In the genomic region with DNA sequence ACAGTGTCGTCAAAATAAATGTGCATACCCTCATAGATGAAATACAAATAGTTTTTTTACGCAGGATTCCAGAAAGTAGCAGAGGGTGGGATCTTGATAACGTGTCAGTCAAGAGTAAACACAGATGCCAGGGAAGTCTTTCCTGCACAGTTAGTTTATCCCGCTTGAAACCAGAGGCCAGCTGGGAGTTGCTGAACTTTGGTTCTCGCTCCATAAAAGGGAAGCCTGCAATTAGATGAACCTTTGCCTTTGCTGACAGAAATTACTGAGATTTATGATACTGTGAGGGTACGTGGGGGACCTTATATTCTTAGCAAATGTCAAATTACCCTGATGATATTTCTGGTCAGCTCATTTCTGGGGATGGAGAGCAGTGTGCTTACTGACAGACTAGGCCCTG, we compare ENCODE assay signal across 29 cellular contexts.
"Had no signal": no experiment of that assay in that cellular context is flagged by ENCODE, and none has a peak within 500 bp of the region (broad histone marks: within the 10 kb centered on the region; RNA-seq: fewer than 3 reads in every experiment).

No MANE protein-coding gene starts in this region.

- DNase-seq: activated CD4-positive, alpha-beta memory T cell treated with anti-CD3 and anti-CD28 coated beads, Interleukin-2, amount 10 ng/mL, durations not matched to agents 7 days and 5 days; activated CD4-positive, alpha-beta T cell treated with anti-CD3 and anti-CD28 coated beads for 1 hour; activated CD4-positive, alpha-beta T cell treated with anti-CD3 and anti-CD28 coated beads, Interleukin-2, amount 10 ng/mL, durations not matched to agents 7 days and 5 days; activated CD8-positive, alpha-beta memory T cell treated with anti-CD3 and anti-CD28 coated beads, Interleukin-2, amount 50 U/mL, for 48 hours; activated gamma-delta T cell; activated naive CD4-positive, alpha-beta T cell treated with anti-CD3 and anti-CD28 coated beads, Interleukin-2, amount 10 ng/mL, durations not matched to agents 7 days and 5 days; activated T-cell treated with anti-CD3 and anti-CD28 coated beads, Interleukin-2, amount 50 U/mL, for 24 hours; amniotic stem cell; brain microvascular endothelial cell; effector CD4-positive, alpha-beta T cell; hippocampal formation; left cardiac atrium; midbrain; posterior cingulate gyrus; right cardiac atrium; stimulated activated CD4-positive, alpha-beta T cell treated with anti-CD3 and anti-CD28 coated beads, Interleukin-12 subunit alpha, Interleukin-12 subunit beta, amount 100 ng/mL, for 4 hours; stimulated activated CD4-positive, alpha-beta T cell treated with anti-CD3 and anti-CD28 coated beads, Interleukin-4, amount 100 ng/mL, for 24 hours; T-helper 17 cell; upper lobe of right lung had no signal

- H3K27me3 Mint-ChIP-seq: activated CD4-positive, alpha-beta memory T cell treated with anti-CD3 and anti-CD28 coated beads, Interleukin-2, amount 10 ng/mL, durations not matched to agents 7 days and 5 days; activated CD4-positive, alpha-beta T cell treated with anti-CD3 and anti-CD28 coated beads, Interleukin-2, amount 10 ng/mL, durations not matched to agents 7 days and 5 days; activated naive CD4-positive, alpha-beta T cell treated with anti-CD3 and anti-CD28 coated beads, Interleukin-2, amount 10 ng/mL, durations not matched to agents 7 days and 5 days; activated T-cell treated with anti-CD3 and anti-CD28 coated beads, Interleukin-2, amount 50 U/mL, for 24 hours; natural killer cell treated with Interleukin-12 subunit alpha and Interleukin-12 subunit beta and Interleukin-15 and Interleukin-18, amount 100 ng/mL, for 72 hours; stimulated activated naive CD8-positive, alpha-beta T cell treated with anti-CD3 and anti-CD28 coated beads, Interleukin-15, Interleukin-2, amounts not matched to agents 100 ng/mL and 50 ng/mL, for 24 hours; T-helper 17 cell had no signal

- FAIRE-seq: astrocyte, endometrium, keratinocyte had no signal

- ATAC-seq: gastroesophageal sphincter; left cardiac atrium; natural killer cell treated with Interleukin-12 subunit alpha and Interleukin-12 subunit beta and Interleukin-15 and Interleukin-18, amount 100 ng/mL, for 72 hours; right cardiac atrium; stimulated activated effector memory CD8-positive, alpha-beta T cell treated with anti-CD3 and anti-CD28 coated beads, Interleukin-12 subunit alpha, Interleukin-12 subunit beta, amount 100 ng/mL, for 72 hours; T-helper 17 cell; upper lobe of right lung; WTC11 had no signal

- H3K9me3 Mint-ChIP-seq: activated CD4-positive, alpha-beta memory T cell treated with anti-CD3 and anti-CD28 coated beads, Interleukin-2, amount 10 ng/mL, durations not matched to agents 7 days and 5 days; activated CD4-positive, alpha-beta T cell treated with anti-CD3 and anti-CD28 coated beads, Interleukin-2, amount 10 ng/mL, durations not matched to agents 7 days and 5 days; activated naive CD4-positive, alpha-beta T cell treated with anti-CD3 and anti-CD28 coated beads, Interleukin-2, amount 10 ng/mL, durations not matched to agents 7 days and 5 days; activated T-cell treated with anti-CD3 and anti-CD28 coated beads, Interleukin-2, amount 50 U/mL, for 24 hours; natural killer cell treated with Interleukin-12 subunit alpha and Interleukin-12 subunit beta and Interleukin-15 and Interleukin-18, amount 100 ng/mL, for 72 hours; stimulated activated effector memory CD8-positive, alpha-beta T cell treated with anti-CD3 and anti-CD28 coated beads, Interleukin-12 subunit alpha, Interleukin-12 subunit beta, amount 100 ng/mL, for 72 hours; stimulated activated naive CD8-positive, alpha-beta T cell treated with anti-CD3 and anti-CD28 coated beads, Interleukin-15, Interleukin-2, amounts not matched to agents 100 ng/mL and 50 ng/mL, for 24 hours had no signal

- H3K4me3 Mint-ChIP-seq: activated CD4-positive, alpha-beta memory T cell treated with anti-CD3 and anti-CD28 coated beads, Interleukin-2, amount 10 ng/mL, durations not matched to agents 7 days and 5 days; activated CD4-positive, alpha-beta T cell treated with anti-CD3 and anti-CD28 coated beads, Interleukin-2, amount 10 ng/mL, durations not matched to agents 7 days and 5 days; activated naive CD4-positive, alpha-beta T cell treated with anti-CD3 and anti-CD28 coated beads, Interleukin-2, amount 10 ng/mL, durations not matched to agents 7 days and 5 days; activated T-cell treated with anti-CD3 and anti-CD28 coated beads, Interleukin-2, amount 50 U/mL, for 24 hours; dendritic cell treated with granulocyte-macrophage colony-stimulating factor and Interleukin-4, amounts not matched to agents 40 ng/mL and 50 ng/mL, for 4 days; memory B cell; natural killer cell treated with Interleukin-12 subunit alpha and Interleukin-12 subunit beta and Interleukin-15 and Interleukin-18, amount 100 ng/mL, for 72 hours; stimulated activated effector memory CD8-positive, alpha-beta T cell treated with anti-CD3 and anti-CD28 coated beads, Interleukin-12 subunit alpha, Interleukin-12 subunit beta, amount 100 ng/mL, for 72 hours; stimulated activated naive CD8-positive, alpha-beta T cell treated with anti-CD3 and anti-CD28 coated beads, Interleukin-15, Interleukin-2, amounts not matched to agents 100 ng/mL and 50 ng/mL, for 24 hours; T-helper 17 cell; WTC11 had no signal

- H3K9me3 ChIP-seq: gastroesophageal sphincter, upper lobe of right lung had no signal

- H3K27ac Mint-ChIP-seq: activated CD4-positive, alpha-beta memory T cell treated with anti-CD3 and anti-CD28 coated beads, Interleukin-2, amount 10 ng/mL, durations not matched to agents 7 days and 5 days; activated CD4-positive, alpha-beta T cell treated with anti-CD3 and anti-CD28 coated beads, Interleukin-2, amount 10 ng/mL, durations not matched to agents 7 days and 5 days; activated naive CD4-positive, alpha-beta T cell treated with anti-CD3 and anti-CD28 coated beads, Interleukin-2, amount 10 ng/mL, durations not matched to agents 7 days and 5 days; activated T-cell treated with anti-CD3 and anti-CD28 coated beads, Interleukin-2, amount 50 U/mL, for 24 hours; dendritic cell treated with granulocyte-macrophage colony-stimulating factor and Interleukin-4, amounts not matched to agents 40 ng/mL and 50 ng/mL, for 4 days; natural killer cell treated with Interleukin-12 subunit alpha and Interleukin-12 subunit beta and Interleukin-15 and Interleukin-18, amount 100 ng/mL, for 72 hours; stimulated activated effector memory CD8-positive, alpha-beta T cell treated with anti-CD3 and anti-CD28 coated beads, Interleukin-12 subunit alpha, Interleukin-12 subunit beta, amount 100 ng/mL, for 72 hours; stimulated activated naive CD8-positive, alpha-beta T cell treated with anti-CD3 and anti-CD28 coated beads, Interleukin-15, Interleukin-2, amounts not matched to agents 100 ng/mL and 50 ng/mL, for 24 hours; T-helper 17 cell; WTC11 had no signal

- H3K36me3 ChIP-seq: upper lobe of right lung had no signal

- H3K27me3 ChIP-seq: brain microvascular endothelial cell, gastroesophageal sphincter, upper lobe of right lung had no signal

- H3K36me3 Mint-ChIP-seq: natural killer cell treated with Interleukin-12 subunit alpha and Interleukin-12 subunit beta and Interleukin-15 and Interleukin-18, amount 100 ng/mL, for 72 hours; stimulated activated effector memory CD8-positive, alpha-beta T cell treated with anti-CD3 and anti-CD28 coated beads, Interleukin-12 subunit alpha, Interleukin-12 subunit beta, amount 100 ng/mL, for 72 hours had no signal

- H3K4me3 ChIP-seq: gastroesophageal sphincter, upper lobe of right lung had no signal

- H3K27ac ChIP-seq: brain microvascular endothelial cell, gastroesophageal sphincter, upper lobe of right lung had no signal
